Comparison of ENCODE assay signal across 8 cellular contexts in the genomic region with DNA sequence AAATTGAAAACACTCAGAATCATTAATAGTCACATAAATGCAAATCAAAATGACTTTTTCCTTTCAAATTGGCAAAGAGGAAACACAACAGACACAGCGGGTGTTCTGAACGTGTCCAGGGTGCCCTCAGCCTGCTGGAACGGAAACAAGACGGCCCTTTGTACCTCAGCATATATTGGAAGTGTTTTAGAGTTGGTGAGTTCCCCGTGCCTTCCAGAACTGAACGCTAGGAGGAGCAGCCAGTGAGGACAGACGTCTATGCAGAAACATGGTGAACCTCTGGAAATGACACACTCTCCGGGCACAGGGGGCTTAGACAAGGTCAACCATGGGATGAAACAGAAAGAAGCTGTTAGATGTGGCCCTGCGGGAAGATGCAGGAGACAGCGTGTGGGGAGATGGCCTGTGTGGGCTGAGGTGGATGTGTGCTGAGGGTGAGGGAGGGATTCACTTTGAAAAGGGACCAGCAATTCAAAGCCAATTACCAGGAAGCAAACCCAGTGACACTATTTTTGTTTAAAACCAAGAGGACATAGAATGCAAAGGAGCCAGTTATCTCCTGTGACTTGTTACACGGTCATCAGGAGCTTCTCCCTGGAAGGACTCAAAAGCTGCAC. TPM values are rescaled to one million over a fixed set of nuclear protein-coding genes. Genes with fewer than 3 reads are reported as not detected.
DNase-seq lines count a peak whose midpoint lies in the region; ATAC-seq and TF ChIP-seq lines count a peak whose summit lies in the region.

No MANE protein-coding gene starts in this region.

- TF ChIP-seq EP300 in esophagus muscularis mucosa (IDR thresholded peaks at IDR 0.05): no peak

- intact Hi-C loops in esophagus muscularis mucosa (cut with DNase I) (no loop called here), thyroid gland (cut with DNase I) (no loop called here)

- H3K27ac ChIP-seq in esophagus muscularis mucosa (replicated peaks in 1 of 4) (no peak overlapping the region), thyroid gland (no peak overlapping the region)

- TF ChIP-seq POLR2A in esophagus muscularis mucosa (IDR thresholded peaks at IDR 0.05; ENCODE audit: low read depth): no peak
- TF ChIP-seq POLR2A in thyroid gland (IDR thresholded peaks at IDR 0.05): no peak

- H3K9me3 ChIP-seq in esophagus muscularis mucosa: no peaks in the 10 kb centered on the region
- no peaks in the 10 kb centered on the region for H3K9me3 ChIP-seq in thyroid gland

- peak; percentile 66 for ATAC-seq in GM19351 (IDR thresholded peaks at IDR 0.05; ENCODE audit: unreplicated experiment)
- ATAC-seq in natural killer cell treated with Interleukin-12 subunit alpha and Interleukin-12 subunit beta and Interleukin-15 and Interleukin-18, amount 100 ng/mL, for 72 hours: peak; percentile 61 to 62
- ATAC-seq in GM21447 (IDR thresholded peaks at IDR 0.05; ENCODE audit: unreplicated experiment): no peak

- H3K4me1 Mint-ChIP-seq in natural killer cell treated with Interleukin-12 subunit alpha and Interleukin-12 subunit beta and Interleukin-15 and Interleukin-18, amount 100 ng/mL, for 72 hours (ENCODE audit: low read depth in 2 of 2): peaks cover 5 to 10% of the 10 kb centered on the region in 2 donors

- no peak overlapping the region for H3K4me3 ChIP-seq in esophagus muscularis mucosa
- no peak overlapping the region for H3K4me3 ChIP-seq in thyroid gland (replicated peaks in 1 of 3)

- H3K27me3 ChIP-seq in esophagus muscularis mucosa: peaks cover 0 to 46% (median 0%) of the 10 kb centered on the region in 4 donors
- H3K27me3 ChIP-seq in thyroid gland: no peaks in the 10 kb centered on the region

- H3K4me1 ChIP-seq in esophagus muscularis mucosa (no peaks in the 10 kb centered on the region), thyroid gland (no peaks in the 10 kb centered on the region)

- TF ChIP-seq CTCF in esophagus muscularis mucosa (IDR thresholded peaks at IDR 0.05) (peak in 2 of 3 experiments; percentile 17 to 62), thyroid gland (IDR thresholded peaks at IDR 0.05) (peak; percentile 41 to 81 (median 70))

- no peaks in the 10 kb centered on the region for H3K36me3 ChIP-seq in esophagus muscularis mucosa
- H3K36me3 ChIP-seq in thyroid gland: no peaks in the 10 kb centered on the region

- WGBS in esophagus muscularis mucosa: 20% methylated on average over 11 of the region's 11 CpGs
- WGBS in thyroid gland, 2 donors: 26 to 28% methylated on average over 11 of the region's 11 CpGs

- no peaks in the 10 kb centered on the region for H3K36me3 Mint-ChIP-seq in natural killer cell treated with Interleukin-12 subunit alpha and Interleukin-12 subunit beta and Interleukin-15 and Interleukin-18, amount 100 ng/mL, for 72 hours

- H3K4me3 Mint-ChIP-seq in natural killer cell treated with Interleukin-12 subunit alpha and Interleukin-12 subunit beta and Interleukin-15 and Interleukin-18, amount 100 ng/mL, for 72 hours: no peak overlapping the region

- peak; percentile 76 for DNase-seq in AG08395 (ENCODE audit: low spot score)
- peak; percentile 65 to 79 for DNase-seq in NOMO-1 (lab: John Stamatoyannopoulos, UW; ENCODE audit: unreplicated experiment in 2 of 2)
- peak; percentile 44 for DNase-seq in activated T-cell treated with anti-CD3 and anti-CD28 coated beads for 4 hours
- DNase-seq in esophagus muscularis mucosa (ENCODE audit: extremely low spot score): no peak
- DNase-seq in natural killer cell treated with Interleukin-12 subunit alpha and Interleukin-12 subunit beta and Interleukin-15 and Interleukin-18, amount 100 ng/mL, for 72 hours (ENCODE audit: low spot score): no peak
- DNase-seq in thyroid gland: peak; percentile 79 to 80

- H3K9me3 Mint-ChIP-seq in natural killer cell treated with Interleukin-12 subunit alpha and Interleukin-12 subunit beta and Interleukin-15 and Interleukin-18, amount 100 ng/mL, for 72 hours: no peaks in the 10 kb centered on the region

- no peak overlapping the region for H3K27ac Mint-ChIP-seq in natural killer cell treated with Interleukin-12 subunit alpha and Interleukin-12 subunit beta and Interleukin-15 and Interleukin-18, amount 100 ng/mL, for 72 hours

- peaks cover 24 to 30% of the 10 kb centered on the region in 2 donors for H3K27me3 Mint-ChIP-seq in natural killer cell treated with Interleukin-12 subunit alpha and Interleukin-12 subunit beta and Interleukin-15 and Interleukin-18, amount 100 ng/mL, for 72 hours

RNA-seq across cellular contexts. Expression of gene RNF212, which starts 40.4 kb away (rescaled TPM):
- total RNA-seq in esophagus muscularis mucosa (1 to 10 TPM; 3.8 to 9.7 (median 7.3) TPM), thyroid gland (10 to 100 TPM in 1 of 4 donors, 1 to 10 TPM in 3; 6.7 to 31.1 (median 8.6) TPM)
- 1 to 10 TPM in 1 of 2 donors, under 1 TPM in 1; 0.89 to 1.5 TPM for total RNA-seq in natural killer cell treated with Interleukin-12 subunit alpha and Interleukin-12 subunit beta and Interleukin-15 and Interleukin-18, amount 100 ng/mL, for 72 hours

Comparison
In these comparisons a context has a peak if more than half of its experiments do, and no peak if none do; other contexts are left out.
1. DNase-seq: peak in AG08395 (single experiment), NOMO-1 (2 of 2), activated T-cell treated with anti-CD3 and anti-CD28 coated beads for 4 hours (single experiment) and thyroid gland (2 of 2); none in esophagus muscularis mucosa (single experiment) and natural killer cell treated with Interleukin-12 subunit alpha and Interleukin-12 subunit beta and Interleukin-15 and Interleukin-18, amount 100 ng/mL, for 72 hours (single experiment).